ENCODE assay signal across 36 cellular contexts in genomic region chr4:102222838-102223237, GRCh38.
"Had no signal": no experiment of that assay in that cellular context is flagged by ENCODE, and none has a peak within 500 bp of the region (broad histone marks: within the 10 kb centered on the region; RNA-seq: fewer than 3 reads in every experiment).

No MANE protein-coding gene starts in this region.

- H3K36me3 Mint-ChIP-seq: activated CD4-positive, alpha-beta memory T cell treated with anti-CD3 and anti-CD28 coated beads for 36 hours had no signal

- H3K9me3 Mint-ChIP-seq: activated CD4-positive, alpha-beta memory T cell treated with anti-CD3 and anti-CD28 coated beads for 36 hours; activated naive CD4-positive, alpha-beta T cell treated with anti-CD3 and anti-CD28 coated beads for 36 hours; activated T-cell treated with anti-CD3 and anti-CD28 coated beads, Interleukin-2, amount 50 U/mL, for 4 hours had no signal

- FAIRE-seq: astrocyte, TTC549 had no signal

- H3K4me3 ChIP-seq: adrenal gland, body of pancreas, breast epithelium had no signal

- H3K36me3 ChIP-seq: adrenal gland, brain microvascular endothelial cell, breast epithelium had no signal

- H3K4me1 ChIP-seq: adrenal gland, body of pancreas, breast epithelium had no signal

- H3K9me3 ChIP-seq: adrenal gland, breast epithelium had no signal

- H3K27ac ChIP-seq: adrenal gland, body of pancreas, brain microvascular endothelial cell, breast epithelium, VCaP had no signal

- ATAC-seq: activated CD8-positive, alpha-beta T cell treated with anti-CD3 and anti-CD28 coated beads for 36 hours; activated T-cell treated with anti-CD3 and anti-CD28 coated beads, Interleukin-2, amount 50 U/mL, for 72 hours; activated T-helper 17 cell treated with anti-CD3 and anti-CD28 coated beads, Interleukin-2, amount 50 U/mL, for 72 hours; body of pancreas had no signal

- H3K4me3 Mint-ChIP-seq: activated B cell treated with CpG ODN at 0.5 μM for 24 hours; activated CD4-positive, alpha-beta memory T cell treated with anti-CD3 and anti-CD28 coated beads for 36 hours; activated CD4-positive, alpha-beta T cell treated with anti-CD3 and anti-CD28 coated beads, Interleukin-2, amount 10 ng/mL, durations not matched to agents 24 days and 14 days; activated CD8-positive, alpha-beta T cell treated with anti-CD3 and anti-CD28 coated beads for 36 hours; activated naive CD4-positive, alpha-beta T cell treated with anti-CD3 and anti-CD28 coated beads for 36 hours; activated naive CD8-positive, alpha-beta T cell treated with anti-CD3 and anti-CD28 coated beads for 36 hours; activated T-cell treated with anti-CD3 and anti-CD28 coated beads, Interleukin-2, amount 50 U/mL, for 4 hours; activated T-cell treated with anti-CD3 and anti-CD28 coated beads, Interleukin-2, amount 50 U/mL, for 72 hours; activated T-helper 1 cell treated with anti-CD3 and anti-CD28 coated beads, Interleukin-12 subunit alpha, Interleukin-12 subunit beta, Interleukin-2, Interleukin-4 antibody, amounts not matched to agents 30 ng/mL and 10 ng/mL and 1 ng/mL, durations not matched to agents 14 hours and 24 hours and 36 hours; activated T-helper 17 cell treated with anti-CD3 and anti-CD28 coated beads, Interleukin-2, amount 50 U/mL, for 72 hours; T-helper 1 cell treated with Interleukin-12 subunit alpha and Interleukin-12 subunit beta and Interleukin-4 antibody, amounts not matched to agents 30 μg/mL and 1 μg/mL, for 36 hours; T-helper 2 cell treated with Interferon-gamma antibody and Interleukin-4, amounts not matched to agents 5 μg/mL and 100 μg/mL, for 36 hours had no signal

- H3K27me3 ChIP-seq: adrenal gland, body of pancreas, brain microvascular endothelial cell, breast epithelium had no signal

- DNase-seq: activated B cell treated with CpG ODN at 0.5 μM for 24 hours; activated CD4-positive, alpha-beta memory T cell treated with anti-CD3 and anti-CD28 coated beads for 36 hours; activated CD4-positive, alpha-beta T cell treated with anti-CD3 and anti-CD28 coated beads for 4 hours; activated CD4-positive, alpha-beta T cell treated with anti-CD3 and anti-CD28 coated beads, Interleukin-2, amount 10 ng/mL, durations not matched to agents 24 days and 14 days; activated CD4-positive, alpha-beta T cell treated with anti-CD3 and anti-CD28 coated beads, Interleukin-2, amount 50 U/mL, for 1 hour; activated CD4-positive, alpha-beta T cell treated with anti-CD3 and anti-CD28 coated beads, Interleukin-2, amount 50 U/mL, for 4 hours; activated CD4-positive, CD25-positive, alpha-beta regulatory T cell treated with anti-CD3 and anti-CD28 coated beads, Interleukin-2, amount 50 U/mL, for 72 hours; activated CD8-positive, alpha-beta memory T cell treated with anti-CD3 and anti-CD28 coated beads, Interleukin-2, amount 50 U/mL, for 4 hours; activated CD8-positive, alpha-beta T cell treated with anti-CD3 and anti-CD28 coated beads for 36 hours; activated effector memory CD4-positive, alpha-beta T cell treated with anti-CD3 and anti-CD28 coated beads, Interleukin-2, amount 50 U/mL, for 16 hours; activated gamma-delta T cell treated with Interleukin-2 at 50 U/mL for 16 hours; activated naive CD4-positive, alpha-beta T cell; activated naive CD4-positive, alpha-beta T cell treated with anti-CD3 and anti-CD28 coated beads for 36 hours; activated naive CD4-positive, alpha-beta T cell treated with anti-CD3 and anti-CD28 coated beads, Interleukin-2, amount 50 U/mL, for 16 hours; activated naive CD8-positive, alpha-beta T cell treated with anti-CD3 and anti-CD28 coated beads for 36 hours; activated T-cell treated with anti-CD3 and anti-CD28 coated beads for 4 hours; activated T-cell treated with anti-CD3 and anti-CD28 coated beads, Interleukin-2, amount 50 U/mL, for 1 hour; activated T-cell treated with anti-CD3 and anti-CD28 coated beads, Interleukin-2, amount 50 U/mL, for 4 hours; activated T-cell treated with anti-CD3 and anti-CD28 coated beads, Interleukin-2, amount 50 U/mL, for 72 hours; adrenal gland; amniotic stem cell; aorta; body of pancreas; brain microvascular endothelial cell; central memory CD4-positive, alpha-beta T cell; T-helper 2 cell; T-helper 9 cell had no signal

- H3K27me3 Mint-ChIP-seq: activated B cell treated with CpG ODN at 0.5 μM for 24 hours; activated CD4-positive, alpha-beta T cell treated with anti-CD3 and anti-CD28 coated beads, Interleukin-2, amount 10 ng/mL, durations not matched to agents 24 days and 14 days; activated naive CD8-positive, alpha-beta T cell treated with anti-CD3 and anti-CD28 coated beads for 36 hours had no signal

- H3K27ac Mint-ChIP-seq: activated B cell treated with CpG ODN at 0.5 μM for 24 hours; activated CD4-positive, alpha-beta memory T cell treated with anti-CD3 and anti-CD28 coated beads for 36 hours; activated CD4-positive, alpha-beta T cell treated with anti-CD3 and anti-CD28 coated beads, Interleukin-2, amount 10 ng/mL, durations not matched to agents 24 days and 14 days; activated CD8-positive, alpha-beta T cell treated with anti-CD3 and anti-CD28 coated beads for 36 hours; activated naive CD4-positive, alpha-beta T cell treated with anti-CD3 and anti-CD28 coated beads for 36 hours; activated naive CD4-positive, alpha-beta T cell treated with anti-CD3 and anti-CD28 coated beads, Interleukin-2, amount 50 U/mL, for 72 hours; activated naive CD8-positive, alpha-beta T cell treated with anti-CD3 and anti-CD28 coated beads for 36 hours; activated T-cell treated with anti-CD3 and anti-CD28 coated beads, Interleukin-2, amount 50 U/mL, for 72 hours; activated T-helper 1 cell treated with anti-CD3 and anti-CD28 coated beads, Interleukin-12 subunit alpha, Interleukin-12 subunit beta, Interleukin-2, Interleukin-4 antibody, amounts not matched to agents 30 ng/mL and 10 ng/mL and 1 ng/mL, durations not matched to agents 14 hours and 24 hours and 36 hours; activated T-helper 17 cell treated with anti-CD3 and anti-CD28 coated beads, Interleukin-2, amount 50 U/mL, for 72 hours; T-helper 1 cell treated with Interleukin-12 subunit alpha and Interleukin-12 subunit beta and Interleukin-4 antibody, amounts not matched to agents 30 μg/mL and 1 μg/mL, for 36 hours; T-helper 2 cell treated with Interferon-gamma antibody and Interleukin-4, amounts not matched to agents 5 μg/mL and 100 μg/mL, for 36 hours had no signal

- H3K4me1 Mint-ChIP-seq: activated B cell treated with CpG ODN at 0.5 μM for 24 hours; activated CD4-positive, alpha-beta T cell treated with anti-CD3 and anti-CD28 coated beads, Interleukin-2, amount 10 ng/mL, durations not matched to agents 24 days and 14 days; activated naive CD8-positive, alpha-beta T cell treated with anti-CD3 and anti-CD28 coated beads for 36 hours; activated T-helper 17 cell treated with anti-CD3 and anti-CD28 coated beads, Interleukin-2, amount 50 U/mL, for 72 hours had no signal
